Comparison of ENCODE assay signal across 9 cellular contexts in genomic region chr7:73827568-73828106, GRCh38. TPM values are rescaled to one million over a fixed set of nuclear protein-coding genes. Genes with fewer than 3 reads are reported as not detected.
DNase-seq lines count a peak whose midpoint lies in the region; ATAC-seq and TF ChIP-seq lines count a peak whose summit lies in the region.
"Had no signal": no experiment of that assay in that cellular context is flagged by ENCODE, and none has a peak within 500 bp of the region (broad histone marks: within the 10 kb centered on the region; RNA-seq: fewer than 3 reads in every experiment).

No MANE protein-coding gene starts in this region.

- no TSS peak for BruUV-seq in OCI-LY7 (replicated peaks; lab: Mats Ljungman, UMichigan)

- POLR2A ChIA-PET in OCI-LY7 (lab: Charles Lee) = no interaction called here

- no peak overlapping the region for H3K4me3 Mint-ChIP-seq in activated naive CD4-positive, alpha-beta T cell treated with anti-CD3 and anti-CD28 coated beads for 36 hours

- H3K4me3 ChIP-seq in OCI-LY7 (ENCODE audit: low read depth, low read length, poor library complexity, severe bottlenecking) (no peak overlapping the region), upper lobe of right lung (no peak overlapping the region), Karpas-422 (ENCODE audit: low read length) (no peak overlapping the region)

- CTCF ChIA-PET in activated naive CD4-positive, alpha-beta T cell treated with anti-CD3 and anti-CD28 coated beads for 36 hours (lab: Charles Lee) = interaction anchor here (1.0 to 2.1 kb wide), 5 partner anchors 23 to 188 kb away, joined by 3 to 10 read pairs (median 6); no protein-coding TSS in a partner anchor
- CTCF ChIA-PET in OCI-LY7 (lab: Charles Lee; ENCODE audit: unreplicated experiment) = no interaction called here

- H3K9ac ChIP-seq in Karpas-422 (ENCODE audit: low read length) = no peak overlapping the region

- ATAC-seq in left ventricle myocardium superior (peak; percentile 51), upper lobe of right lung (peak; percentile 76), GM19463 (IDR thresholded peaks at IDR 0.05; ENCODE audit: unreplicated experiment) (no peak)

- H2AFZ ChIP-seq in OCI-LY7 (ENCODE audit: low read length) (0 out of 2 replicates have a peak overlapping the region, but pooled peaks have one; percentile 27), Karpas-422 (ENCODE audit: low read length) (no peak overlapping the region)

- H3K27me3 ChIP-seq in upper lobe of right lung (no peaks in the 10 kb centered on the region), Karpas-422 (ENCODE audit: low read length) (no peaks in the 10 kb centered on the region)

- H3K79me2 ChIP-seq in OCI-LY7 (ENCODE audit: insufficient read depth, low read depth, low read length) = no peaks in the 10 kb centered on the region
- no peaks in the 10 kb centered on the region for H3K79me2 ChIP-seq in Karpas-422 (ENCODE audit: low read length)

- H3K4me1 ChIP-seq in OCI-LY7 (ENCODE audit: insufficient read depth, low read length, poor library complexity, severe bottlenecking) (peaks cover 18% of the 10 kb centered on the region), upper lobe of right lung (peaks cover 10% of the 10 kb centered on the region), Karpas-422 (ENCODE audit: low read length) (no peaks in the 10 kb centered on the region)

- no peaks in the 10 kb centered on the region for H3K36me3 Mint-ChIP-seq in activated naive CD4-positive, alpha-beta T cell treated with anti-CD3 and anti-CD28 coated beads for 36 hours (ENCODE audit: low read depth)

- H3K4me2 ChIP-seq in OCI-LY7 (ENCODE audit: low read length) (no peak overlapping the region), Karpas-422 (ENCODE audit: low read depth, low read length, poor library complexity, severe bottlenecking) (no peak overlapping the region)

- peaks cover 5% of the 10 kb centered on the region for H3K27me3 Mint-ChIP-seq in activated naive CD4-positive, alpha-beta T cell treated with anti-CD3 and anti-CD28 coated beads for 36 hours (ENCODE audit: low read depth)

- peaks cover 25% of the 10 kb centered on the region for H3K4me1 Mint-ChIP-seq in activated naive CD4-positive, alpha-beta T cell treated with anti-CD3 and anti-CD28 coated beads for 36 hours (ENCODE audit: low read depth)

- H3K9me3 ChIP-seq in OCI-LY7 (ENCODE audit: low read length) (no peaks in the 10 kb centered on the region), upper lobe of right lung (no peaks in the 10 kb centered on the region), Karpas-422 (ENCODE audit: low read length) (no peaks in the 10 kb centered on the region)

- no peaks in the 10 kb centered on the region for H3K9me3 Mint-ChIP-seq in activated naive CD4-positive, alpha-beta T cell treated with anti-CD3 and anti-CD28 coated beads for 36 hours

- H3K9me2 ChIP-seq in OCI-LY7 (ENCODE audit: insufficient read depth, low read length) (no peaks in the 10 kb centered on the region), Karpas-422 (replicated peaks; ENCODE audit: insufficient read depth, low read length) (no peaks in the 10 kb centered on the region)

- H3K27ac Mint-ChIP-seq in activated naive CD4-positive, alpha-beta T cell treated with anti-CD3 and anti-CD28 coated beads for 36 hours = no peak overlapping the region

- no peak for TF ChIP-seq CTCF in OCI-LY7 (conservative IDR thresholded peaks at IDR 0.05; ENCODE audit: low read length)
- TF ChIP-seq CTCF in upper lobe of right lung (IDR thresholded peaks at IDR 0.05) = no peak

- H3K27ac ChIP-seq in OCI-LY7 (ENCODE audit: low read depth, low read length, poor library complexity, severe bottlenecking) (no peak overlapping the region), upper lobe of right lung (peak overlapping the region; percentile 76), Karpas-422 (ENCODE audit: low read length) (no peak overlapping the region)

- intact Hi-C loops in activated naive CD4-positive, alpha-beta T cell treated with anti-CD3 and anti-CD28 coated beads for 36 hours (cut with micrococcal nuclease) = loop anchor here (2.0 kb wide), 1 partner anchor 15 kb away; the partner anchor contains the start of gene METTL27
- intact Hi-C loops in OCI-LY7 (cut with micrococcal nuclease; ENCODE audit: unreplicated experiment) (no loop called here), left ventricle myocardium superior (cut with micrococcal nuclease) (no loop called here), upper lobe of right lung (cut with DNase I) (no loop called here)

- DNase-seq in activated naive CD4-positive, alpha-beta T cell treated with anti-CD3 and anti-CD28 coated beads for 36 hours = peak; percentile 39
- DNase-seq in activated naive CD4-positive, alpha-beta T cell treated with Interleukin-2 at 50 U/mL for 16 hours = no peak
- DNase-seq in OCI-LY7 (ENCODE audit: low spot score) (no peak), left ventricle myocardium superior (no peak), upper lobe of right lung (peak; percentile 89), CD1c-positive myeloid dendritic cell (ENCODE audit: extremely low spot score) (no peak), Karpas-422 (no peak)
- DNase-seq: KG1 had no signal

- no peaks in the 10 kb centered on the region for H4K20me1 ChIP-seq in OCI-LY7 (ENCODE audit: insufficient read depth, low read length)
- H4K20me1 ChIP-seq in Karpas-422 (ENCODE audit: insufficient read depth, low read depth, low read length) = no peaks in the 10 kb centered on the region

- H3K36me3 ChIP-seq in OCI-LY7 (ENCODE audit: insufficient read depth, low read length) = no peaks in the 10 kb centered on the region
- no peaks in the 10 kb centered on the region for H3K36me3 ChIP-seq in upper lobe of right lung
- no peaks in the 10 kb centered on the region for H3K36me3 ChIP-seq in Karpas-422 (ENCODE audit: insufficient read depth, low read length)

RNA-seq across cellular contexts. Expression of gene CLDN4, which starts 3.2 kb away (rescaled TPM):
- under 1 TPM; 0.10 to 0.25 TPM for total RNA-seq in activated naive CD4-positive, alpha-beta T cell treated with anti-CD3 and anti-CD28 coated beads for 36 hours
- 0.13 TPM in 2 replicates for total RNA-seq in OCI-LY7 (2014; rRNA removed; shearing (Covaris generic))
- total RNA-seq in OCI-LY7 (2022) (0.90 and 1.0 TPM in 2 replicates), left ventricle myocardium superior (not detected), upper lobe of right lung (103 TPM)
- total RNA-seq in Karpas-422 (2014; rRNA removed; shearing (Covaris generic); ENCODE audit: low replicate concordance) = not detected in 2 replicates

RNA-seq across cellular contexts. Expression of gene METTL27, which starts 14.7 kb away (rescaled TPM):
- 1 to 10 TPM; 1.7 to 2.2 TPM for total RNA-seq in activated naive CD4-positive, alpha-beta T cell treated with anti-CD3 and anti-CD28 coated beads for 36 hours
- 0.92 and 3.1 TPM in 2 replicates for total RNA-seq in OCI-LY7 (2014; rRNA removed; shearing (Covaris generic))
- 2.1 and 2.3 TPM in 2 replicates for total RNA-seq in OCI-LY7 (2022)
- total RNA-seq in left ventricle myocardium superior = 0.27 TPM
- total RNA-seq in upper lobe of right lung = 2.3 TPM
- not detected in 2 replicates for total RNA-seq in Karpas-422 (2014; rRNA removed; shearing (Covaris generic); ENCODE audit: low replicate concordance)

RNA-seq across cellular contexts. Expression of gene TMEM270, which starts 33.3 kb away (rescaled TPM):
- total RNA-seq in activated naive CD4-positive, alpha-beta T cell treated with anti-CD3 and anti-CD28 coated beads for 36 hours = not detected
- not detected in 2 replicates for total RNA-seq in OCI-LY7 (2014; rRNA removed; shearing (Covaris generic))
- not detected in 2 replicates for total RNA-seq in OCI-LY7 (2022)
- not detected for total RNA-seq in left ventricle myocardium superior
- not detected for total RNA-seq in upper lobe of right lung
- total RNA-seq in Karpas-422 (2014; rRNA removed; shearing (Covaris generic); ENCODE audit: low replicate concordance) = not detected in 2 replicates

RNA-seq across cellular contexts. Expression of gene CLDN3, which starts 57.6 kb away (rescaled TPM):
- total RNA-seq in activated naive CD4-positive, alpha-beta T cell treated with anti-CD3 and anti-CD28 coated beads for 36 hours = not detected
- not detected in 2 replicates for total RNA-seq in OCI-LY7 (2014; rRNA removed; shearing (Covaris generic))
- total RNA-seq in OCI-LY7 (2022) (not detected in 2 replicates), left ventricle myocardium superior (not detected), upper lobe of right lung (11.8 TPM)
- total RNA-seq in Karpas-422 (2014; rRNA removed; shearing (Covaris generic); ENCODE audit: low replicate concordance) = not detected in 2 replicates

Comparison
In these comparisons a context has a peak if more than half of its experiments do, and no peak if none do; other contexts are left out.
1. DNase-seq: peak in activated naive CD4-positive, alpha-beta T cell treated with anti-CD3 and anti-CD28 coated beads for 36 hours (single experiment) and upper lobe of right lung (single experiment); none in activated naive CD4-positive, alpha-beta T cell treated with Interleukin-2 at 50 U/mL for 16 hours (single experiment), OCI-LY7 (single experiment), left ventricle myocardium superior (single experiment), CD1c-positive myeloid dendritic cell (single experiment) and Karpas-422 (single experiment).
2. RNA of gene CLDN4, which starts 3.2 kb away (total RNA-seq): 103 TPM in upper lobe of right lung (single experiment); 0.13 to 1.0 TPM in OCI-LY7, 0.10 to 0.25 TPM in activated naive CD4-positive, alpha-beta T cell treated with anti-CD3 and anti-CD28 coated beads for 36 hours, not detected in left ventricle myocardium superior (single experiment) and not detected in Karpas-422; every median in the first group is over 10 times any median in the second.